Comparison of ENCODE assay signal across 21 cellular contexts in the genomic region with DNA sequence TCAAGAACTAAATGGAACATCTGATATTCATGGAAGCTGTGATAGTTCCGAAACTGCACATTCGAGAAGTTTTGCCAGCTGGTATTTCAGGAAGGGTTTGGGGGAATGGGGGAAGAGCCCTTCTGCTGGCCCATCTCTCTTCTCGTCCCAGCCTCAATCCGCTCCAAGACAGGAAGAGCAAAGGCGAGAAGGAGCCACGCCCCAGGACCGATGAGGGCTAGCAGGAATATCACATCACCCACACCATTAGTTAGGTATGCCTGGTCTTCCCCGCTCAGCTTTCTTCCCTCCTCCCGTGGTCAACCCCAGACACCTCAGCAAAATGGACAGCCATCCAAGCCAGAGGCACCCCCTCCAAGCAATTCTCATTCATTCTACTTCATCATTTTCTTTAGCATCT.
"Had no signal": no experiment of that assay in that cellular context is flagged by ENCODE, and none has a peak within 500 bp of the region (broad histone marks: within the 10 kb centered on the region; RNA-seq: fewer than 3 reads in every experiment).

No MANE protein-coding gene starts in this region.

- H3K9me3 Mint-ChIP-seq: memory B cell; naive B cell; nephron; stimulated activated naive B cell treated with anti-CD40 and anti-IgM and Interleukin-4, amounts not matched to agents 10 μg/mL and 1 μg/mL and 100 μg/mL, for 72 hours; stimulated activated naive CD8-positive, alpha-beta T cell treated with anti-CD3 and anti-CD28 coated beads, Interleukin-15, amount 100 ng/mL, for 72 hours had no signal

- H3K36me3 Mint-ChIP-seq: memory B cell; naive B cell; stimulated activated naive B cell treated with anti-CD40 and anti-IgM and Interleukin-4, amounts not matched to agents 10 μg/mL and 1 μg/mL and 100 μg/mL, for 72 hours had no signal

- H3K27ac Mint-ChIP-seq: memory B cell; nephron; stimulated activated naive B cell treated with anti-CD40 and anti-IgM and Interleukin-4, amounts not matched to agents 10 μg/mL and 1 μg/mL and 100 μg/mL, for 72 hours had no signal

- ATAC-seq: gastrocnemius medialis; heart right ventricle; left lung; lower lobe of right lung; right lobe of liver; stimulated activated naive B cell treated with anti-CD40 and anti-IgM and Interleukin-4, amounts not matched to agents 10 μg/mL and 1 μg/mL and 100 μg/mL, for 72 hours; stimulated activated naive CD8-positive, alpha-beta T cell treated with anti-CD3 and anti-CD28 coated beads, Interleukin-15, amount 100 ng/mL, for 72 hours; upper lobe of right lung had no signal

- H3K4me3 Mint-ChIP-seq: memory B cell; naive B cell; nephron; stimulated activated naive B cell treated with anti-CD40 and anti-IgM and Interleukin-4, amounts not matched to agents 10 μg/mL and 1 μg/mL and 100 μg/mL, for 72 hours; stimulated activated naive CD8-positive, alpha-beta T cell treated with anti-CD3 and anti-CD28 coated beads, Interleukin-15, amount 100 ng/mL, for 72 hours had no signal

- DNase-seq: colonic mucosa; dermis blood vessel endothelial cell; effector CD8-positive, alpha-beta T cell; gastrocnemius medialis; heart right ventricle; hypothalamus; left lung; lower lobe of right lung; midbrain; naive B cell; occipital lobe; right lobe of liver; stimulated activated CD4-positive, alpha-beta T cell treated with anti-CD3 and anti-CD28 coated beads, Interleukin-4, amount 100 ng/mL, for 4 hours; stimulated activated naive B cell treated with anti-CD40 and anti-IgM and Interleukin-4, amounts not matched to agents 10 μg/mL and 1 μg/mL and 100 μg/mL, for 72 hours; stimulated activated naive CD8-positive, alpha-beta T cell treated with anti-CD3 and anti-CD28 coated beads, Interleukin-15, amount 100 ng/mL, for 72 hours; testis; upper lobe of right lung had no signal

- H3K9me3 ChIP-seq: colonic mucosa, gastrocnemius medialis, heart right ventricle, left lung, lower lobe of right lung, prostate gland, right lobe of liver, testis, tibial nerve, upper lobe of right lung had no signal
